1 cellular context compared by ENCODE assay signal in genomic region chr9:69168709-69169217, GRCh38.
TF ChIP-seq lines count a peak whose summit lies in the region.

No MANE protein-coding gene starts in this region.

TF ChIP-seq in K562, 482 proteins besides CTCF, POLR2A, EP300 and RAD21 (continued from another document):
- TF ChIP-seq GTF2B (IDR thresholded peaks at IDR 0.05; ENCODE audit: extremely low read depth, insufficient read length) (no peak), TFAM (CRISPR knock-in tag; conservative IDR thresholded peaks at IDR 0.05) (no peak), MAFF (IDR thresholded peaks at IDR 0.05; ENCODE audit: low read length) (peak; percentile 88), ZNF589 (CRISPR knock-in tag; IDR thresholded peaks at IDR 0.05; ENCODE audit: low read depth) (no peak), HNRNPL (IDR thresholded peaks at IDR 0.05; ENCODE audit: low read depth, low read length) (no peak), FOXJ3 (CRISPR knock-in tag; IDR thresholded peaks at IDR 0.05) (no peak), SRF (CRISPR knock-in tag; IDR thresholded peaks at IDR 0.05) (no peak), CUX1 (CRISPR knock-in tag; IDR thresholded peaks at IDR 0.05) (no peak), ZFX (CRISPR knock-in tag; IDR thresholded peaks at IDR 0.05) (no peak), MAFG (tag; conservative IDR thresholded peaks at IDR 0.05) (peak; percentile 88), ZEB2 (IDR thresholded peaks at IDR 0.05) (peak; percentile 78), ZSCAN29 (IDR thresholded peaks at IDR 0.05) (no peak), CEBPG (CRISPR knock-in tag; IDR thresholded peaks at IDR 0.05) (no peak), CEBPG (tag; conservative IDR thresholded peaks at IDR 0.05 in 1 of 2, IDR thresholded peaks at IDR 0.05 in 1 of 2) (peak; percentile 27 to 51; a peak in 1 of 4 replicates), ARID1B (IDR thresholded peaks at IDR 0.05) (0 out of 2 replicates have a peak, but pooled peaks have one; percentile 21), JUND (IDR thresholded peaks at IDR 0.05; ENCODE audit: borderline replicate concordance, low read depth, low read length) (no peak), JUND (tag; IDR thresholded peaks at IDR 0.05; ENCODE audit: borderline replicate concordance, low read depth, low read length) (peak; percentile 38; the same call in 1 of the 3 replicates), POLR2AphosphoS5 (IDR thresholded peaks at IDR 0.05; ENCODE audit: control insufficient read depth, insufficient read depth, low read depth, low read length) (no peak), DPF2 (IDR thresholded peaks at IDR 0.05) (peak; percentile 39; the same call in 1 of the 2 replicates), RCOR1 (IDR thresholded peaks at IDR 0.05; ENCODE audit: borderline replicate concordance in 1 of 2, low read depth in 2 of 2, low read length in 2 of 2) (peak in 1 of 2 experiments; percentile 30; a peak in 1 of 4 replicates), EGR1 (conservative IDR thresholded peaks at IDR 0.05) (peak; percentile 72), ZNF280A (IDR thresholded peaks at IDR 0.05; ENCODE audit: low read depth, partially characterized antibody) (no peak), C11orf30 (IDR thresholded peaks at IDR 0.05; ENCODE audit: low read depth) (peak; percentile 97), MTF1 (CRISPR knock-in tag; IDR thresholded peaks at IDR 0.05; ENCODE audit: borderline replicate concordance) (no peak), CREB1 (IDR thresholded peaks at IDR 0.05) (no peak), CREB1 (CRISPR knock-in tag; IDR thresholded peaks at IDR 0.05) (no peak), PTBP1 (IDR thresholded peaks at IDR 0.05; ENCODE audit: low read depth, low read length) (no peak), ZNF668 (CRISPR knock-in tag; IDR thresholded peaks at IDR 0.05) (no peak), ZBED1 (IDR thresholded peaks at IDR 0.05) (no peak), MAFK (IDR thresholded peaks at IDR 0.05; ENCODE audit: low read length) (peak; percentile 88), E2F3 (CRISPR knock-in tag; IDR thresholded peaks at IDR 0.05) (no peak), CTBP1 (IDR thresholded peaks at IDR 0.05; ENCODE audit: borderline replicate concordance) (peak; percentile 67), SMARCA4 (IDR thresholded peaks at IDR 0.05) (0 out of 2 replicates have a peak, but pooled peaks have one; percentile 24), ZBTB33 (CRISPR knock-in tag; IDR thresholded peaks at IDR 0.05) (peak; percentile 67; the same call in 1 of the 2 replicates), CBX1 (IDR thresholded peaks at IDR 0.05; ENCODE audit: low read depth) (no peak), MBD2 (IDR thresholded peaks at IDR 0.05; ENCODE audit: borderline replicate concordance, low read depth) (no peak)
